Comparison of ENCODE assay signal across 12 cellular contexts in genomic region chr2:233085839-233086150, GRCh38. TPM values are rescaled to one million over a fixed set of nuclear protein-coding genes. Genes with fewer than 3 reads are reported as not detected.
A peak's percentile ranks its signal among the peaks of the same experiment; 100 is the strongest.
DNase-seq lines count a peak whose midpoint lies in the region; ATAC-seq and TF ChIP-seq lines count a peak whose summit lies in the region.
"Had no signal": no experiment of that assay in that cellular context is flagged by ENCODE, and none has a peak within 500 bp of the region (broad histone marks: within the 10 kb centered on the region; RNA-seq: fewer than 3 reads in every experiment).

No MANE protein-coding gene starts in this region.

- no peaks in the 10 kb centered on the region for H3K9me2 ChIP-seq in GM23338 (ENCODE audit: insufficient read depth)

- H3K4me3 ChIP-seq in BLaER1 treated with 17β-estradiol and CSF1 and Interleukin-3, amounts not matched to agents 10 nM and 100 nM: no peak overlapping the region
- no peak overlapping the region for H3K4me3 ChIP-seq in GM23338

- H3K36me3 ChIP-seq in BLaER1 treated with 17β-estradiol and CSF1 and Interleukin-3, amounts not matched to agents 10 nM and 100 nM: peaks cover 43 to 94% (median 65%) of the 10 kb centered on the region in 11 experiments
- H3K36me3 ChIP-seq in GM23338 (ENCODE audit: insufficient read depth): no peaks in the 10 kb centered on the region
- H3K36me3 ChIP-seq: WERI-Rb-1 had no signal

- no peaks in the 10 kb centered on the region for H3F3A ChIP-seq in GM23338 (replicated peaks; ENCODE audit: low read depth)

- H3K4me3 Mint-ChIP-seq in GM23338: no peak overlapping the region
- H3K4me3 Mint-ChIP-seq in neural crest cell: no peak overlapping the region

- H3K4me2 ChIP-seq in BLaER1 treated with 17β-estradiol and CSF1 and Interleukin-3, amounts not matched to agents 10 nM and 100 nM: peak overlapping the region; percentile 85 to 98 (median 92)
- H3K4me2 ChIP-seq in GM23338: no peak overlapping the region

- peak overlapping the region; percentile 79 to 88 (median 84); a peak in 17 of 22 replicates for H3K9ac ChIP-seq in BLaER1 treated with 17β-estradiol and CSF1 and Interleukin-3, amounts not matched to agents 10 nM and 100 nM

- peaks cover 0 to 5% (median 0%) of the 10 kb centered on the region in 11 experiments; a peak in 4 of 22 replicates for H4K20me1 ChIP-seq in BLaER1 treated with 17β-estradiol and CSF1 and Interleukin-3, amounts not matched to agents 10 nM and 100 nM
- no peaks in the 10 kb centered on the region for H4K20me1 ChIP-seq in GM23338 (replicated peaks; ENCODE audit: insufficient read depth)

- no peaks in the 10 kb centered on the region for H3K9me3 ChIP-seq in BLaER1 treated with 17β-estradiol and CSF1 and Interleukin-3, amounts not matched to agents 10 nM and 100 nM (replicated peaks in 1 of 11)

- no peak for TF ChIP-seq CTCF in GM23338 (conservative IDR thresholded peaks at IDR 0.05; ENCODE audit: low read depth in 2 of 2)
- no peak for TF ChIP-seq CTCF in neural crest cell (conservative IDR thresholded peaks at IDR 0.05)
- no peak for TF ChIP-seq CTCF in GM20000 (IDR thresholded peaks at IDR 0.05; ENCODE audit: extremely low read depth, missing control alignments)

- no peaks in the 10 kb centered on the region for H3K79me2 ChIP-seq in GM23338 (replicated peaks; ENCODE audit: insufficient read depth)

- H2AFZ ChIP-seq in GM23338: 0 out of 2 replicates have a peak overlapping the region, but pooled peaks have one; percentile 8

- H3K4me1 Mint-ChIP-seq in GM23338: peaks cover 7% of the 10 kb centered on the region
- peaks cover 16% of the 10 kb centered on the region for H3K4me1 Mint-ChIP-seq in neural crest cell

- no peaks in the 10 kb centered on the region for H3K9me3 Mint-ChIP-seq in GM23338
- no peaks in the 10 kb centered on the region for H3K9me3 Mint-ChIP-seq in neural crest cell

- H3K4me1 ChIP-seq in BLaER1 treated with 17β-estradiol and CSF1 and Interleukin-3, amounts not matched to agents 10 nM and 100 nM: peaks cover 52 to 100% (median 91%) of the 10 kb centered on the region in 10 experiments
- H3K4me1 ChIP-seq in GM23338 (ENCODE audit: insufficient read depth): no peaks in the 10 kb centered on the region

- peak overlapping the region; percentile 88 to 98 (median 95) for H3K27ac ChIP-seq in BLaER1 treated with 17β-estradiol and CSF1 and Interleukin-3, amounts not matched to agents 10 nM and 100 nM
- H3K27ac ChIP-seq in GM23338 (ENCODE audit: low read depth): no peak overlapping the region
- peak overlapping the region; percentile 54 for H3K27ac ChIP-seq in caudate nucleus (ENCODE audit: low read depth, low read length)
- H3K27ac ChIP-seq: WERI-Rb-1 had no signal

- H3K27me3 Mint-ChIP-seq in GM23338 (ENCODE audit: insufficient read depth, low read depth, poor library complexity) (peaks cover 3% of the 10 kb centered on the region), neural crest cell (ENCODE audit: low read depth) (no peaks in the 10 kb centered on the region)

- ATAC-seq in GM23338 (no peak), GM21825 (IDR thresholded peaks at IDR 0.05; ENCODE audit: unreplicated experiment) (no peak), HG02678 (IDR thresholded peaks at IDR 0.05; ENCODE audit: unreplicated experiment) (no peak)

- no peaks in the 10 kb centered on the region for H3K36me3 Mint-ChIP-seq in GM23338 (ENCODE audit: low read depth)
- no peaks in the 10 kb centered on the region for H3K36me3 Mint-ChIP-seq in neural crest cell (ENCODE audit: low read depth)

- H3K27ac Mint-ChIP-seq in GM23338: no peak overlapping the region
- peak overlapping the region; percentile 5 for H3K27ac Mint-ChIP-seq in neural crest cell (ENCODE audit: unreplicated experiment)

- no peaks in the 10 kb centered on the region for H3K27me3 ChIP-seq in BLaER1 treated with 17β-estradiol and CSF1 and Interleukin-3, amounts not matched to agents 10 nM and 100 nM
- no peaks in the 10 kb centered on the region for H3K27me3 ChIP-seq in GM23338 (ENCODE audit: insufficient read depth)

- DNase-seq in GM23338 (ENCODE audit: low spot score) (no peak), caudate nucleus (lab: John Stamatoyannopoulos, UW) (no peak), neural crest cell (ENCODE audit: low read depth, low spot score) (no peak), NCI-H1105 treated with DMSO at 0.1 percent for 48 hours (lab: John Stamatoyannopoulos, UW) (no peak), GM20000 (ENCODE audit: low spot score) (no peak)
- DNase-seq: C1 segment of cervical spinal cord, KG1, WERI-Rb-1 had no signal

TF ChIP-seq in GM23338, 12 proteins besides CTCF, POLR2A, EP300 and RAD21 (continues in another document):
- TF ChIP-seq STAT1 (IDR thresholded peaks at IDR 0.05; ENCODE audit: unreplicated experiment): no peak
- no peak for TF ChIP-seq NANOG (IDR thresholded peaks at IDR 0.05; ENCODE audit: borderline replicate concordance)
- TF ChIP-seq REST (IDR thresholded peaks at IDR 0.05; ENCODE audit: unreplicated experiment): no peak
- no peak for TF ChIP-seq JUNB (IDR thresholded peaks at IDR 0.05; ENCODE audit: unreplicated experiment)
- TF ChIP-seq EZH2 (IDR thresholded peaks at IDR 0.05; ENCODE audit: low read depth, unreplicated experiment): no peak
- TF ChIP-seq ZNF114 (CRISPR knock-in tag; IDR thresholded peaks at IDR 0.05): no peak
- TF ChIP-seq ZNF331 (CRISPR knock-in tag; IDR thresholded peaks at IDR 0.05; ENCODE audit: low read depth): no peak
- no peak for TF ChIP-seq POLR2AphosphoS5 (IDR thresholded peaks at IDR 0.05; ENCODE audit: low read depth)
- TF ChIP-seq ETS1 (IDR thresholded peaks at IDR 0.05): no peak
- TF ChIP-seq CREB1 (CRISPR knock-in tag; IDR thresholded peaks at IDR 0.05; ENCODE audit: low read depth): no peak

RNA-seq across cellular contexts. Expression of gene INPP5D, which starts 25.7 kb away (rescaled TPM):
- 8.0 and 8.3 TPM in 2 replicates for total RNA-seq in GM23338 (2014; rRNA removed; shearing (Covaris generic))
- 5.4 and 6.6 TPM in 2 replicates for polyA plus RNA-seq in GM23338 (2016; fragmentation: Nextera tagmentation; extraction: Ambion mirVana)
- 0.28 and 0.30 TPM in 2 replicates for total RNA-seq in neural crest cell

RNA-seq across cellular contexts. Expression of gene NEU2, which starts 53.3 kb away (rescaled TPM):
- not detected in 2 replicates for total RNA-seq in GM23338 (2014; rRNA removed; shearing (Covaris generic))
- not detected in 2 replicates for polyA plus RNA-seq in GM23338 (2016; fragmentation: Nextera tagmentation; extraction: Ambion mirVana)
- total RNA-seq in neural crest cell: not detected in 2 replicates
- total RNA-seq: aorta had no signal
- polyA plus RNA-seq: aorta had no signal
